ENCODE assay signal across 27 cellular contexts in genomic region chr4:84171871-84172270, GRCh38.
"Had no signal": no experiment of that assay in that cellular context is flagged by ENCODE, and none has a peak within 500 bp of the region (broad histone marks: within the 10 kb centered on the region; RNA-seq: fewer than 3 reads in every experiment).

No MANE protein-coding gene starts in this region.

- H2AFZ ChIP-seq: hepatocyte, neural progenitor cell, parathyroid adenoma had no signal

- DNase-seq: dorsolateral prefrontal cortex; effector CD4-positive, alpha-beta T cell; foreskin fibroblast; heart left ventricle; left cardiac atrium; left lung; mesendoderm; midbrain; naive thymus-derived CD4-positive, alpha-beta T cell; stimulated activated CD4-positive, alpha-beta T cell treated with anti-CD3 and anti-CD28 coated beads, Interleukin-12 subunit alpha, Interleukin-12 subunit beta, amount 100 ng/mL, for 4 hours; stimulated activated CD4-positive, alpha-beta T cell treated with anti-CD3 and anti-CD28 coated beads, Interleukin-1b, Interleukin-23, amount 100 ng/mL, for 48 hours; stimulated activated CD4-positive, alpha-beta T cell treated with anti-CD3 and anti-CD28 coated beads, Interleukin-4, amount 100 ng/mL, for 1 hour; stimulated activated CD8-positive, alpha-beta memory T cell treated with anti-CD3 and anti-CD28 coated beads, Interleukin-4, amount 100 ng/mL, for 48 hours; stimulated activated naive CD4-positive, alpha-beta T cell; stimulated activated naive CD8-positive, alpha-beta T cell treated with anti-CD3 and anti-CD28 coated beads, Interleukin-15, amount 100 ng/mL, for 72 hours; transverse colon; upper lobe of right lung; uterus had no signal

- ATAC-seq: esophagus mucosa; gastroesophageal sphincter; heart left ventricle; left cardiac atrium; left lung; naive thymus-derived CD4-positive, alpha-beta T cell; sciatic nerve; stimulated activated naive CD8-positive, alpha-beta T cell treated with anti-CD3 and anti-CD28 coated beads, Interleukin-15, amount 100 ng/mL, for 72 hours; upper lobe of right lung had no signal

- H3K4me2 ChIP-seq: hepatocyte, neural progenitor cell, smooth muscle cell had no signal

- H3K36me3 ChIP-seq: gastroesophageal sphincter, heart left ventricle, left lung, neural progenitor cell, suprapubic skin, transverse colon, upper lobe of right lung, uterus had no signal

- H3K4me1 ChIP-seq: heart left ventricle, left lung, parathyroid adenoma, suprapubic skin, transverse colon, upper lobe of right lung, uterus had no signal

- H3K9ac ChIP-seq: neural progenitor cell, parathyroid adenoma had no signal

- H3K79me2 ChIP-seq: hepatocyte, parathyroid adenoma had no signal

- H3K27me3 ChIP-seq: gastroesophageal sphincter, heart left ventricle, hepatocyte, left lung, neural progenitor cell, suprapubic skin, transverse colon, upper lobe of right lung, uterus had no signal

- H3K4me3 ChIP-seq: dorsolateral prefrontal cortex, gastroesophageal sphincter, heart left ventricle, hepatocyte, left lung, neural progenitor cell, smooth muscle cell, suprapubic skin, transverse colon, upper lobe of right lung, uterus had no signal

- H3K27ac ChIP-seq: dorsolateral prefrontal cortex, epithelial cell of prostate, gastroesophageal sphincter, heart left ventricle, hepatocyte, left lung, neural progenitor cell, parathyroid adenoma, suprapubic skin, transverse colon, upper lobe of right lung, uterus had no signal

- H3K9me3 ChIP-seq: gastroesophageal sphincter, heart left ventricle, left lung, suprapubic skin, transverse colon, upper lobe of right lung, uterus had no signal
